In genomic region chr2:130372833-130373807, GRCh38 we compare ENCODE assay signal across 8 cellular contexts. TPM values are rescaled to one million over a fixed set of nuclear protein-coding genes. Genes with fewer than 3 reads are reported as not detected.
DNase-seq lines count a peak whose midpoint lies in the region; ATAC-seq, FAIRE-seq and TF ChIP-seq lines count a peak whose summit lies in the region.

No MANE protein-coding gene starts in this region.

- peak overlapping the region; percentile 82 for H3K27ac Mint-ChIP-seq in central memory CD8-positive, alpha-beta T cell (ENCODE audit: low read depth)
- peak overlapping the region; percentile 39 to 87 (median 66) for H3K27ac Mint-ChIP-seq in naive thymus-derived CD4-positive, alpha-beta T cell

- CTCF ChIA-PET in naive thymus-derived CD4-positive, alpha-beta T cell (lab: Charles Lee): interaction anchor here (0.5 to 1.5 kb wide), 5 partner anchors 11 to 577 kb away, joined by 3 to 4 read pairs (median 3); partner anchors contain the start of gene PTPN18

- no peaks in the 10 kb centered on the region for H3K36me3 ChIP-seq in naive thymus-derived CD4-positive, alpha-beta T cell (ENCODE audit: control insufficient read depth in 2 of 3, insufficient read depth in 3 of 3, low read length in 3 of 3)

- peaks cover 25 to 34% of the 10 kb centered on the region in 2 donors for H3K4me1 ChIP-seq in naive thymus-derived CD4-positive, alpha-beta T cell (ENCODE audit: control insufficient read depth in 2 of 2, insufficient read depth in 2 of 2, low read length in 2 of 2)

- H3K27me3 Mint-ChIP-seq in central memory CD8-positive, alpha-beta T cell: no peaks in the 10 kb centered on the region
- no peaks in the 10 kb centered on the region for H3K27me3 Mint-ChIP-seq in naive thymus-derived CD4-positive, alpha-beta T cell

- H3K27me3 ChIP-seq in naive thymus-derived CD4-positive, alpha-beta T cell (ENCODE audit: control insufficient read depth in 2 of 2, insufficient read depth in 2 of 2, low read length in 2 of 2): no peaks in the 10 kb centered on the region

- peak; percentile 48 for FAIRE-seq in GM12891 (lab: Jason Lieb, UNC)

- peaks cover 15% of the 10 kb centered on the region for H3K36me3 Mint-ChIP-seq in central memory CD8-positive, alpha-beta T cell (ENCODE audit: insufficient read depth)
- H3K36me3 Mint-ChIP-seq in naive thymus-derived CD4-positive, alpha-beta T cell: peaks cover 7 to 46% (median 12%) of the 10 kb centered on the region in 5 donors

- no peaks in the 10 kb centered on the region for H3K9me3 Mint-ChIP-seq in central memory CD8-positive, alpha-beta T cell
- H3K9me3 Mint-ChIP-seq in naive thymus-derived CD4-positive, alpha-beta T cell: peaks cover 0 to 3% (median 0%) of the 10 kb centered on the region in 11 donors

- H3K4me3 Mint-ChIP-seq in central memory CD8-positive, alpha-beta T cell: peak overlapping the region; percentile 91
- peak overlapping the region; percentile 74 to 99 (median 88) for H3K4me3 Mint-ChIP-seq in naive thymus-derived CD4-positive, alpha-beta T cell

- peak overlapping the region; percentile 83 for H3K4me3 ChIP-seq in naive thymus-derived CD4-positive, alpha-beta T cell (ENCODE audit: low read length)

- DNase-seq in GM12891 (ENCODE audit: insufficient read length, low spot score): no peak
- no peak for DNase-seq in central memory CD8-positive, alpha-beta T cell (ENCODE audit: low spot score in 2 of 2)
- peak in 2 of 9 donors; percentile 22 to 42 for DNase-seq in naive thymus-derived CD4-positive, alpha-beta T cell
- DNase-seq in stimulated activated CD4-positive, alpha-beta T cell treated with anti-CD3 and anti-CD28 coated beads, Interleukin-4, amount 100 ng/mL, for 24 hours: no peak
- no peak for DNase-seq in SIG-M5 (lab: John Stamatoyannopoulos, UW)
- DNase-seq in hepatic stellate cell (ENCODE audit: low spot score): no peak
- DNase-seq in HK-2 (ENCODE audit: unreplicated experiment): no peak

- H3K27ac ChIP-seq in naive thymus-derived CD4-positive, alpha-beta T cell (ENCODE audit: low read depth, low read length): peak overlapping the region; percentile 71

- TF ChIP-seq POLR2A in GM12891 (IDR thresholded peaks at IDR 0.05; ENCODE audit: low read depth, low read length): no peak

- H3K4me1 Mint-ChIP-seq in central memory CD8-positive, alpha-beta T cell: peaks cover 77% of the 10 kb centered on the region
- peaks cover 52 to 78% (median 73%) of the 10 kb centered on the region in 7 donors for H3K4me1 Mint-ChIP-seq in naive thymus-derived CD4-positive, alpha-beta T cell

- POLR2A ChIA-PET in naive thymus-derived CD4-positive, alpha-beta T cell (lab: Charles Lee): interaction anchor here (1.2 to 7.0 kb wide), 3 partner anchors 20 to 192 kb away, joined by 3 to 92 read pairs (median 3); partner anchors contain the start of gene IMP4

- ATAC-seq in HG03439 (IDR thresholded peaks at IDR 0.05; ENCODE audit: unreplicated experiment): peak; percentile 1
- peak; percentile 12 for ATAC-seq in central memory CD8-positive, alpha-beta T cell (replicated peaks; ENCODE audit: extremely low read depth, poor library complexity, severe bottlenecking)
- ATAC-seq in naive thymus-derived CD4-positive, alpha-beta T cell: no peak

- intact Hi-C loops in naive thymus-derived CD4-positive, alpha-beta T cell (cut with micrococcal nuclease): loop anchor here (1.0 to 10.0 kb wide), 8 partner anchors 17 to 1122 kb away; partner anchors contain the start of genes IMP4 (in 2 of the 2), PLEKHB2 (in 2 of the 2), GPR148 (in 1 of the 2) and MZT2A (in 1 of the 2)

- no peaks in the 10 kb centered on the region for H3K9me3 ChIP-seq in naive thymus-derived CD4-positive, alpha-beta T cell (ENCODE audit: control insufficient read depth in 2 of 3, low read length in 3 of 3)

TF ChIP-seq in GM12891, 5 proteins besides CTCF, POLR2A, EP300 and RAD21:
- TF ChIP-seq POU2F2 (IDR thresholded peaks at IDR 0.05; ENCODE audit: low read depth, low read length) (no peak), SPI1 (IDR thresholded peaks at IDR 0.05; ENCODE audit: low read depth, low read length) (no peak), POLR2AphosphoS5 (IDR thresholded peaks at IDR 0.05; ENCODE audit: low read depth, low read length) (no peak), TAF1 (IDR thresholded peaks at IDR 0.05; ENCODE audit: low read depth, low read length) (no peak), PAX5 (IDR thresholded peaks at IDR 0.05; ENCODE audit: insufficient read depth, low read length, severe bottlenecking) (no peak)

RNA-seq across cellular contexts. Expression of gene PTPN18, which starts 17.3 kb away (rescaled TPM):
- polyA plus RNA-seq in GM12891 (2012; ENCODE audit: low read depth, missing spikeins): 29.4 TPM
- 100 to 1,000 TPM in 1 of 5 experiments, 10 to 100 TPM in 4; 43.3 to 112 (median 44.2) TPM for total RNA-seq in naive thymus-derived CD4-positive, alpha-beta T cell
- polyA plus RNA-seq in naive thymus-derived CD4-positive, alpha-beta T cell: 10 to 100 TPM; 39.4 to 53.2 TPM

RNA-seq across cellular contexts. Expression of gene IMP4, which starts 30.4 kb away (rescaled TPM):
- polyA plus RNA-seq in GM12891 (2012; ENCODE audit: low read depth, missing spikeins): 118 TPM
- total RNA-seq in naive thymus-derived CD4-positive, alpha-beta T cell: 10 to 100 TPM; 69.9 to 88.5 (median 79.3) TPM
- polyA plus RNA-seq in naive thymus-derived CD4-positive, alpha-beta T cell: 10 to 100 TPM; 76.3 to 82.7 TPM
